ENCODE assay signal across 28 cellular contexts in genomic region chr1:239288964-239289535, GRCh38.
"Had no signal": no experiment of that assay in that cellular context is flagged by ENCODE, and none has a peak within 500 bp of the region (broad histone marks: within the 10 kb centered on the region; RNA-seq: fewer than 3 reads in every experiment).

No MANE protein-coding gene starts in this region.

- H3K36me3 ChIP-seq: gastrocnemius medialis, right lobe of liver, thyroid gland, upper lobe of right lung had no signal

- H3K4me1 ChIP-seq: gastrocnemius medialis, right lobe of liver, thyroid gland, upper lobe of right lung had no signal

- ATAC-seq: activated naive CD8-positive, alpha-beta T cell treated with anti-CD3 and anti-CD28 coated beads, Interleukin-2, amount 50 U/mL, for 24 hours; gastrocnemius medialis; left ventricle myocardium superior; mucosa of descending colon; natural killer cell treated with Interleukin-12 subunit alpha and Interleukin-12 subunit beta and Interleukin-15 and Interleukin-18, amount 100 ng/mL, for 72 hours; right lobe of liver; stimulated activated effector memory CD8-positive, alpha-beta T cell treated with anti-CD3 and anti-CD28 coated beads, Interleukin-12 subunit alpha, Interleukin-12 subunit beta, amount 100 ng/mL, for 72 hours; stimulated activated naive CD8-positive, alpha-beta T cell treated with anti-CD3 and anti-CD28 coated beads, Interleukin-15, amount 100 ng/mL, for 72 hours; T-helper 17 cell; upper lobe of right lung had no signal

- FAIRE-seq: colon had no signal

- H3K27ac Mint-ChIP-seq: activated CD4-positive, alpha-beta memory T cell treated with anti-CD3 and anti-CD28 coated beads, Interleukin-2, amount 10 ng/mL, durations not matched to agents 7 days and 5 days; activated CD4-positive, alpha-beta T cell treated with anti-CD3 and anti-CD28 coated beads, Interleukin-2, amount 10 ng/mL, durations not matched to agents 7 days and 5 days; activated naive CD4-positive, alpha-beta T cell treated with anti-CD3 and anti-CD28 coated beads, Interleukin-2, amount 50 U/mL, for 24 hours; activated naive CD8-positive, alpha-beta T cell treated with anti-CD3 and anti-CD28 coated beads, Interleukin-2, amount 50 U/mL, for 24 hours; activated T-helper 2 cell treated with anti-CD3 and anti-CD28 coated beads, Interferon-gamma antibody, Interleukin-2, Interleukin-4, amounts not matched to agents 10 μg/mL and 5 μg/mL and 100 μg/mL, durations not matched to agents 14 hours and 24 hours and 36 hours; natural killer cell treated with Interleukin-12 subunit alpha and Interleukin-12 subunit beta and Interleukin-15 and Interleukin-18, amount 100 ng/mL, for 72 hours; stimulated activated effector memory CD8-positive, alpha-beta T cell treated with anti-CD3 and anti-CD28 coated beads, Interleukin-12 subunit alpha, Interleukin-12 subunit beta, amount 100 ng/mL, for 72 hours; T-helper 17 cell had no signal

- H3K9me3 ChIP-seq: gastrocnemius medialis, mucosa of descending colon, right lobe of liver, thyroid gland, upper lobe of right lung had no signal

- H3K27me3 ChIP-seq: gastrocnemius medialis, right lobe of liver, thyroid gland, upper lobe of right lung had no signal

- H3K27ac ChIP-seq: epithelial cell of prostate, gastrocnemius medialis, right lobe of liver, thyroid gland, upper lobe of right lung had no signal

- H3K36me3 Mint-ChIP-seq: activated naive CD4-positive, alpha-beta T cell treated with anti-CD3 and anti-CD28 coated beads, Interleukin-2, amount 50 U/mL, for 24 hours; natural killer cell treated with Interleukin-12 subunit alpha and Interleukin-12 subunit beta and Interleukin-15 and Interleukin-18, amount 100 ng/mL, for 72 hours; stimulated activated effector memory CD8-positive, alpha-beta T cell treated with anti-CD3 and anti-CD28 coated beads, Interleukin-12 subunit alpha, Interleukin-12 subunit beta, amount 100 ng/mL, for 72 hours had no signal

- H3K4me3 Mint-ChIP-seq: activated CD4-positive, alpha-beta memory T cell treated with anti-CD3 and anti-CD28 coated beads, Interleukin-2, amount 10 ng/mL, durations not matched to agents 7 days and 5 days; activated CD4-positive, alpha-beta T cell treated with anti-CD3 and anti-CD28 coated beads, Interleukin-2, amount 10 ng/mL, durations not matched to agents 7 days and 5 days; activated naive CD4-positive, alpha-beta T cell treated with anti-CD3 and anti-CD28 coated beads, Interleukin-2, amount 50 U/mL, for 24 hours; activated naive CD8-positive, alpha-beta T cell treated with anti-CD3 and anti-CD28 coated beads, Interleukin-2, amount 50 U/mL, for 24 hours; natural killer cell treated with Interleukin-12 subunit alpha and Interleukin-12 subunit beta and Interleukin-15 and Interleukin-18, amount 100 ng/mL, for 72 hours; stimulated activated effector memory CD8-positive, alpha-beta T cell treated with anti-CD3 and anti-CD28 coated beads, Interleukin-12 subunit alpha, Interleukin-12 subunit beta, amount 100 ng/mL, for 72 hours; stimulated activated naive CD8-positive, alpha-beta T cell treated with anti-CD3 and anti-CD28 coated beads, Interleukin-15, amount 100 ng/mL, for 72 hours; T-helper 17 cell had no signal

- DNase-seq: activated CD4-positive, alpha-beta memory T cell treated with anti-CD3 and anti-CD28 coated beads, Interleukin-2, amount 10 ng/mL, durations not matched to agents 7 days and 5 days; activated CD4-positive, alpha-beta T cell treated with anti-CD3 and anti-CD28 coated beads, Interleukin-2, amount 10 ng/mL, durations not matched to agents 7 days and 5 days; activated CD4-positive, CD25-positive, alpha-beta regulatory T cell treated with anti-CD3 and anti-CD28 coated beads, Interleukin-2, amount 50 U/mL, for 72 hours; activated naive CD8-positive, alpha-beta T cell treated with anti-CD3 and anti-CD28 coated beads, Interleukin-2, amount 50 U/mL, for 24 hours; activated T-cell treated with anti-CD3 and anti-CD28 coated beads, Interleukin-2, amount 50 U/mL, for 48 hours; anterior cingulate cortex; dermis blood vessel endothelial cell; effector CD4-positive, alpha-beta T cell; gastrocnemius medialis; glutamatergic neuron; islet precursor cell; left ventricle myocardium superior; mucosa of descending colon; posterior cingulate gyrus; right lobe of liver; stimulated activated CD4-positive, alpha-beta T cell treated with anti-CD3 and anti-CD28 coated beads, Interleukin-4, amount 100 ng/mL, for 24 hours; stimulated activated naive CD8-positive, alpha-beta T cell treated with anti-CD3 and anti-CD28 coated beads, Interleukin-15, amount 100 ng/mL, for 72 hours; substantia nigra; T-helper 17 cell; T1000; thyroid gland; upper lobe of right lung had no signal

- H3K4me1 Mint-ChIP-seq: activated CD4-positive, alpha-beta memory T cell treated with anti-CD3 and anti-CD28 coated beads, Interleukin-2, amount 10 ng/mL, durations not matched to agents 7 days and 5 days; activated CD4-positive, alpha-beta T cell treated with anti-CD3 and anti-CD28 coated beads, Interleukin-2, amount 10 ng/mL, durations not matched to agents 7 days and 5 days; activated naive CD4-positive, alpha-beta T cell treated with anti-CD3 and anti-CD28 coated beads, Interleukin-2, amount 50 U/mL, for 24 hours; activated naive CD8-positive, alpha-beta T cell treated with anti-CD3 and anti-CD28 coated beads, Interleukin-2, amount 50 U/mL, for 24 hours; stimulated activated effector memory CD8-positive, alpha-beta T cell treated with anti-CD3 and anti-CD28 coated beads, Interleukin-12 subunit alpha, Interleukin-12 subunit beta, amount 100 ng/mL, for 72 hours; stimulated activated naive CD8-positive, alpha-beta T cell treated with anti-CD3 and anti-CD28 coated beads, Interleukin-15, amount 100 ng/mL, for 72 hours; T-helper 17 cell had no signal

- H3K9me3 Mint-ChIP-seq: activated CD4-positive, alpha-beta memory T cell treated with anti-CD3 and anti-CD28 coated beads, Interleukin-2, amount 10 ng/mL, durations not matched to agents 7 days and 5 days; activated CD4-positive, alpha-beta T cell treated with anti-CD3 and anti-CD28 coated beads, Interleukin-2, amount 10 ng/mL, durations not matched to agents 7 days and 5 days; activated naive CD4-positive, alpha-beta T cell treated with anti-CD3 and anti-CD28 coated beads, Interleukin-2, amount 50 U/mL, for 24 hours; activated T-helper 2 cell treated with anti-CD3 and anti-CD28 coated beads, Interferon-gamma antibody, Interleukin-2, Interleukin-4, amounts not matched to agents 10 μg/mL and 5 μg/mL and 100 μg/mL, durations not matched to agents 14 hours and 24 hours and 36 hours; stimulated activated naive CD8-positive, alpha-beta T cell treated with anti-CD3 and anti-CD28 coated beads, Interleukin-15, amount 100 ng/mL, for 72 hours had no signal

- H3K4me3 ChIP-seq: gastrocnemius medialis, mucosa of descending colon, right lobe of liver, thyroid gland, upper lobe of right lung had no signal

- H3K27me3 Mint-ChIP-seq: activated CD4-positive, alpha-beta memory T cell treated with anti-CD3 and anti-CD28 coated beads, Interleukin-2, amount 10 ng/mL, durations not matched to agents 7 days and 5 days; activated CD4-positive, alpha-beta T cell treated with anti-CD3 and anti-CD28 coated beads, Interleukin-2, amount 10 ng/mL, durations not matched to agents 7 days and 5 days; natural killer cell treated with Interleukin-12 subunit alpha and Interleukin-12 subunit beta and Interleukin-15 and Interleukin-18, amount 100 ng/mL, for 72 hours had no signal
